Comparison of ENCODE assay signal across 8 cellular contexts in the genomic region with DNA sequence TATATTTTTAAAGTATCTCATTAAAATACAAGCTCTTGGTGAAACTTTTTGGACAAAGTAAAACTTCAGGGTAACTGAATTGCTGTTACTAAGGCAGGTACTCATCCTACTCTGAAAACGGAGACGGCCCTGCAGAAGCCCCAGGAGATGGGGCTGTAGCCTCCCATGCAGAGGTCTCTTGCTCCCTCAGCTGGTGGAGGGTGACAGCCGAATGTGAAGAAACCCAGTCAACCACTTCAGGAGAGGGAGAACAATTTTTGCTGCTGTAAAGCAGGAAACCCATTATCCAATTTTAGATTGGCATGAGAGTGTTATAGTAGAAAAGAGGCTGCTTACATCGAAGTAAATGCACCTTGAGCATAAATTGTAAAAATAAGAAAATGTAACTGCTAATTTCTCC.
DNase-seq lines count a peak whose midpoint lies in the region; ATAC-seq, FAIRE-seq and TF ChIP-seq lines count a peak whose summit lies in the region.
"Not testable (repeated sequence)": the region's sequence is repeated elsewhere in the genome, so short reads cannot be mapped to it uniquely, and the experiment has no call there.

No MANE protein-coding gene starts in this region.

- not testable (repeated sequence) for TF ChIP-seq POLR2A in H54 (IDR thresholded peaks at IDR 0.05; ENCODE audit: low read depth, low read length)

- peak; percentile 100 for FAIRE-seq in H54 (lab: Jason Lieb, UNC)

- not testable (repeated sequence) for H3K4me3 Mint-ChIP-seq in T-helper 17 cell; MCF 10A (ENCODE audit: unreplicated experiment)

- H3K4me1 Mint-ChIP-seq in T-helper 17 cell; MCF 10A (ENCODE audit: insufficient read depth, unreplicated experiment): not testable (repeated sequence)

- H3K9me3 ChIP-seq in T-helper 17 cell (ENCODE audit: control insufficient read depth, low read length, poor library complexity, severe bottlenecking), result not testable (repeated sequence)

- POLR2A ChIA-PET in MCF 10A (lab: Yijun Ruan, JAX), result not testable (repeated sequence)

- H3K36me3 Mint-ChIP-seq in T-helper 17 cell (ENCODE audit: low read depth); MCF 10A (ENCODE audit: insufficient read depth, unreplicated experiment): not testable (repeated sequence)

- H3K9me3 Mint-ChIP-seq in MCF 10A (ENCODE audit: unreplicated experiment), result not testable (repeated sequence)

- in situ Hi-C loops in Caki2 (cut with HindIII; ENCODE audit: low pct_unique_long_range_greater_than_20kb, low sequenced_read_pairs), result not testable (repeated sequence)

- CTCF ChIA-PET in MCF 10A (lab: Yijun Ruan, JAX), result not testable (repeated sequence)

- H3K27ac Mint-ChIP-seq in T-helper 17 cell; MCF 10A (ENCODE audit: low read depth, unreplicated experiment): not testable (repeated sequence)

- peak; percentile 62 for ATAC-seq in T-helper 17 cell
- ATAC-seq in stimulated activated naive CD8-positive, alpha-beta T cell treated with anti-CD3 and anti-CD28 coated beads, Interleukin-15, Interleukin-2, amounts not matched to agents 100 U/mL and 50 U/mL, for 24 hours, result peak; percentile 55

- not testable (repeated sequence) for BruUV-seq in MCF 10A (replicated peaks; lab: Mats Ljungman, UMichigan)

- 0 out of 2 replicates have a peak, but pooled peaks have one; percentile 33 for TF ChIP-seq CTCF in LNCaP clone FGC (IDR thresholded peaks at IDR 0.05; ENCODE audit: control insufficient read depth, extremely low read depth, insufficient read depth)
- not testable (repeated sequence) for TF ChIP-seq CTCF in MCF 10A (IDR thresholded peaks at IDR 0.05; ENCODE audit: unreplicated experiment)

- intact Hi-C loops in MCF 10A (cut with micrococcal nuclease), result loop anchor here (10.0 kb wide), 1 partner anchor 399 kb away; no protein-coding TSS in a partner anchor

- H3K4me3 ChIP-seq in LNCaP clone FGC (ENCODE audit: low read depth, low read length), result not testable (repeated sequence)

- not testable (repeated sequence) for H3K27me3 Mint-ChIP-seq in T-helper 17 cell; MCF 10A (ENCODE audit: insufficient read depth, unreplicated experiment)

- DNase-seq in Caki2 (ENCODE audit: low read depth), result peak; percentile 2
- not testable (repeated sequence) for DNase-seq in H54 (ENCODE audit: insufficient read length, low spot score); LNCaP clone FGC (ENCODE audit: low read depth); T-helper 17 cell; stimulated activated naive CD8-positive, alpha-beta T cell treated with anti-CD3 and anti-CD28 coated beads, Interleukin-15, Interleukin-2, amounts not matched to agents 100 U/mL and 50 U/mL, for 24 hours
- DNase-seq in NCI-H526 treated with DMSO at 0.1 percent for 48 hours (lab: John Stamatoyannopoulos, UW), result peak; percentile 24
- DNase-seq in MCF 10A (ENCODE audit: unreplicated experiment), result peak; percentile 13
- DNase-seq in left kidney (ENCODE audit: low read depth, low spot score), result peak; percentile 68
